20 cellular contexts compared by ENCODE assay signal in genomic region chr7:147586526-147586925, GRCh38.
DNase-seq lines count a peak whose midpoint lies in the region; ATAC-seq and TF ChIP-seq lines count a peak whose summit lies in the region.
"Had no signal": no experiment of that assay in that cellular context is flagged by ENCODE, and none has a peak within 500 bp of the region (broad histone marks: within the 10 kb centered on the region; RNA-seq: fewer than 3 reads in every experiment).

No MANE protein-coding gene starts in this region.

- no peaks in the 10 kb centered on the region for H3K9me2 ChIP-seq in PC-3 (replicated peaks; ENCODE audit: low read length)

- H3K79me2 ChIP-seq in PC-3 (ENCODE audit: low read length), result no peaks in the 10 kb centered on the region

- H3K9ac ChIP-seq in PC-3 (ENCODE audit: low read length), result no peak overlapping the region

- no peak overlapping the region for H3K4me3 ChIP-seq in NB4 (ENCODE audit: low read depth, low read length)
- no peak overlapping the region for H3K4me3 ChIP-seq in PC-3 (ENCODE audit: low read length)
- no peak overlapping the region for H3K4me3 ChIP-seq in epithelial cell of esophagus (ENCODE audit: low read length)
- H3K4me3 ChIP-seq: transverse colon had no signal

- no peak overlapping the region for H2AFZ ChIP-seq in PC-3 (ENCODE audit: low read length)

- no peaks in the 10 kb centered on the region for H3F3A ChIP-seq in PC-3 (ENCODE audit: low read length, unreplicated experiment)

- H4K20me1 ChIP-seq in PC-3 (ENCODE audit: low read length), result no peaks in the 10 kb centered on the region

- CTCF ChIA-PET in PC-3 (lab: Charles Lee), result no interaction called here

- TF ChIP-seq POLR2A in NB4 (IDR thresholded peaks at IDR 0.05; ENCODE audit: extremely low read depth, insufficient read length), result no peak

- POLR2A ChIA-PET in PC-3 (lab: Charles Lee; ENCODE audit: unreplicated experiment), result interaction anchor here (0.6 kb wide), 1 partner anchor 103 kb away, joined by 3 read pairs; no protein-coding TSS in a partner anchor

- BruUV-seq in PC-3 (replicated peaks; lab: Mats Ljungman, UMichigan), result no TSS peak

- peak; percentile 42; the same call in 1 of the 2 replicates for ATAC-seq in PC-3
- ATAC-seq in GM18907 (IDR thresholded peaks at IDR 0.05; ENCODE audit: unreplicated experiment), result no peak
- ATAC-seq: HCT116, left lobe of liver had no signal

- intact Hi-C loops in PC-3 (cut with micrococcal nuclease), result no loop called here

- H3K27ac ChIP-seq in PC-3 (ENCODE audit: low read length), result no peak overlapping the region
- H3K27ac ChIP-seq: transverse colon, VCaP had no signal

- no peaks in the 10 kb centered on the region for H3K4me1 ChIP-seq in PC-3 (ENCODE audit: insufficient read depth, low read length)
- H3K4me1 ChIP-seq: transverse colon had no signal

- TF ChIP-seq CTCF in NB4 (IDR thresholded peaks at IDR 0.05; ENCODE audit: low read depth, low read length) (no peak), PC-3 (conservative IDR thresholded peaks at IDR 0.05; ENCODE audit: low read depth, low read length) (no peak), epithelial cell of esophagus (IDR thresholded peaks at IDR 0.05; ENCODE audit: insufficient read depth, low read depth, low read length, missing control alignments) (no peak)

- no peaks in the 10 kb centered on the region for H3K27me3 ChIP-seq in PC-3 (ENCODE audit: low read length)
- H3K27me3 ChIP-seq: transverse colon had no signal

- DNase-seq in GM03348 (ENCODE audit: low spot score) (peak; percentile 17), NB4 (ENCODE audit: low read depth) (peak; percentile 8), PC-3 (no peak), epithelial cell of esophagus (ENCODE audit: low read depth) (peak; percentile 46), DMS 273 treated with DMSO at 0.1 percent for 48 hours (lab: John Stamatoyannopoulos, UW) (no peak), ureter (ENCODE audit: low spot score) (no peak)
- no peak for DNase-seq in activated effector memory CD4-positive, alpha-beta T cell treated with anti-CD3 and anti-CD28 coated beads, Interleukin-2, amount 50 U/mL, for 16 hours
- DNase-seq: activated CD4-positive, alpha-beta T cell treated with anti-CD3 and anti-CD28 coated beads, Interleukin-2, amount 10 ng/mL, durations not matched to agents 7 days and 5 days; CD4-positive, CD25-positive, alpha-beta regulatory T cell; dermis blood vessel endothelial cell; GDM1; naive B cell; NCI-H1105 treated with DMSO at 0.1 percent for 48 hours; NCI-H526; stimulated activated CD8-positive, alpha-beta memory T cell treated with anti-CD3 and anti-CD28 coated beads, Interleukin-4, amount 100 ng/mL, for 48 hours; transverse colon had no signal

- no peaks in the 10 kb centered on the region for H3K9me3 ChIP-seq in PC-3 (ENCODE audit: low read length)
- H3K9me3 ChIP-seq: transverse colon had no signal

- no peak overlapping the region for H3K4me2 ChIP-seq in PC-3 (ENCODE audit: low read length)

- no peaks in the 10 kb centered on the region for H3K36me3 ChIP-seq in PC-3 (ENCODE audit: low read depth, low read length)
- H3K36me3 ChIP-seq: transverse colon had no signal

Comparison
In these comparisons a context has a peak if more than half of its experiments do, and no peak if none do; other contexts are left out.
1. DNase-seq: peak in GM03348 (single experiment), NB4 (single experiment) and epithelial cell of esophagus (single experiment); none in PC-3 (single experiment), DMS 273 treated with DMSO at 0.1 percent for 48 hours (single experiment), ureter (single experiment) and activated effector memory CD4-positive, alpha-beta T cell treated with anti-CD3 and anti-CD28 coated beads, Interleukin-2, amount 50 U/mL, for 16 hours (single experiment).